ENCODE assay signal across 1 cellular context in genomic region chr7:99366646-99367045, GRCh38.
TF ChIP-seq lines count a peak whose summit lies in the region.

No MANE protein-coding gene starts in this region.

TF ChIP-seq in GM23338, 12 proteins besides CTCF, POLR2A, EP300 and RAD21 (continued from another document):
- TF ChIP-seq REST (IDR thresholded peaks at IDR 0.05; ENCODE audit: unreplicated experiment) (no peak), ZNF462 (CRISPR knock-in tag; IDR thresholded peaks at IDR 0.05) (no peak)
